Comparison of ENCODE assay signal across 9 cellular contexts in genomic region chr15:75696303-75696657, GRCh38. TPM values are rescaled to one million over a fixed set of nuclear protein-coding genes. Genes with fewer than 3 reads are reported as not detected.
DNase-seq lines count a peak whose midpoint lies in the region; ATAC-seq, FAIRE-seq and TF ChIP-seq lines count a peak whose summit lies in the region.
"Had no signal": no experiment of that assay in that cellular context is flagged by ENCODE, and none has a peak within 500 bp of the region (broad histone marks: within the 10 kb centered on the region; RNA-seq: fewer than 3 reads in every experiment).

No MANE protein-coding gene starts in this region.

- peaks cover 56% of the 10 kb centered on the region for H3K4me1 ChIP-seq in fibroblast of lung (ENCODE audit: control insufficient read depth, extremely low read depth, insufficient read depth, low read length)
- peaks cover 36 to 56% (median 46%) of the 10 kb centered on the region in 3 donors for H3K4me1 ChIP-seq in skeletal muscle tissue (ENCODE audit: control insufficient read depth in 3 of 3, insufficient read depth in 3 of 3, low read length in 3 of 3)

- H3K27ac ChIP-seq in WERI-Rb-1 (peak overlapping the region; percentile 98), fibroblast of lung (ENCODE audit: insufficient read depth, low read length) (peak overlapping the region; percentile 16), skeletal muscle tissue (ENCODE audit: low read depth, low read length) (peak overlapping the region; percentile 47)

- H3K27me3 ChIP-seq in WERI-Rb-1 (ENCODE audit: insufficient read depth, low read depth, severe bottlenecking) (no peaks in the 10 kb centered on the region), fibroblast of lung (ENCODE audit: control insufficient read depth, insufficient read depth, low read length) (no peaks in the 10 kb centered on the region), skeletal muscle tissue (ENCODE audit: control insufficient read depth in 3 of 3, insufficient read depth in 3 of 3, low read length in 3 of 3) (no peaks in the 10 kb centered on the region)

- H3K4me2 ChIP-seq in fibroblast of lung (ENCODE audit: extremely low read depth, insufficient read depth, low read length): no peak overlapping the region

- H2AFZ ChIP-seq in fibroblast of lung (ENCODE audit: low read length): no peak overlapping the region

- ATAC-seq in HG02970 (IDR thresholded peaks at IDR 0.05; ENCODE audit: low FRiP score, unreplicated experiment): no peak
- ATAC-seq in HG03432 (IDR thresholded peaks at IDR 0.05; ENCODE audit: unreplicated experiment): no peak
- ATAC-seq in GM18517 (IDR thresholded peaks at IDR 0.05; ENCODE audit: unreplicated experiment): no peak
- ATAC-seq in HG02938 (IDR thresholded peaks at IDR 0.05; ENCODE audit: unreplicated experiment): no peak

- H3K36me3 ChIP-seq in WERI-Rb-1 (peaks cover 7% of the 10 kb centered on the region), fibroblast of lung (ENCODE audit: control insufficient read depth, insufficient read depth, low read length) (no peaks in the 10 kb centered on the region), skeletal muscle tissue (ENCODE audit: control insufficient read depth in 3 of 3, insufficient read depth in 3 of 3, low read length in 3 of 3) (no peaks in the 10 kb centered on the region)

- H3K79me2 ChIP-seq in fibroblast of lung (ENCODE audit: control insufficient read depth, insufficient read depth, low read length): peaks cover 6% of the 10 kb centered on the region

- no peak overlapping the region for H3K9ac ChIP-seq in fibroblast of lung (ENCODE audit: insufficient read depth, low read length)
- H3K9ac ChIP-seq in skeletal muscle tissue (ENCODE audit: low read depth in 1 of 3, low read length in 3 of 3): peak overlapping the region in 1 of 3 donors; percentile 16

- DNase-seq in GM12891 (ENCODE audit: insufficient read length, low spot score): no peak
- no peak for DNase-seq in WERI-Rb-1
- no peak for DNase-seq in fibroblast of lung (ENCODE audit: low read depth in 2 of 2)
- DNase-seq: activated CD4-positive, alpha-beta T cell treated with anti-CD3 and anti-CD28 coated beads, Interleukin-2, amount 50 U/mL, for 48 hours had no signal

- no peak overlapping the region for H3K4me3 ChIP-seq in WERI-Rb-1 (ENCODE audit: low read depth, low read length)
- no peak overlapping the region for H3K4me3 ChIP-seq in fibroblast of lung (replicated peaks in 1 of 4; ENCODE audit: control extremely low read depth in 1 of 4, insufficient read depth in 1 of 4, low read depth in 3 of 4, low read length in 4 of 4)
- no peak overlapping the region for H3K4me3 ChIP-seq in skeletal muscle tissue (ENCODE audit: low read length in 3 of 3)

- no peaks in the 10 kb centered on the region for H4K20me1 ChIP-seq in fibroblast of lung (ENCODE audit: control insufficient read depth, extremely low read depth, insufficient read depth, low read length)

- H3K9me3 ChIP-seq in WERI-Rb-1 (ENCODE audit: severe bottlenecking) (no peaks in the 10 kb centered on the region), fibroblast of lung (ENCODE audit: control insufficient read depth, insufficient read depth, low read depth, low read length) (no peaks in the 10 kb centered on the region), skeletal muscle tissue (ENCODE audit: control insufficient read depth in 3 of 3, low read length in 3 of 3) (no peaks in the 10 kb centered on the region)

- FAIRE-seq in GM12891 (lab: Jason Lieb, UNC): peak; percentile 76

- TF ChIP-seq CTCF in WERI-Rb-1 (IDR thresholded peaks at IDR 0.05; ENCODE audit: low read depth, low read length) (no peak), fibroblast of lung (conservative IDR thresholded peaks at IDR 0.05 in 1 of 2, IDR thresholded peaks at IDR 0.05 in 1 of 2; ENCODE audit: low read depth in 1 of 2, low read length in 2 of 2) (no peak)

- TF ChIP-seq POLR2A in GM12891 (IDR thresholded peaks at IDR 0.05; ENCODE audit: low read depth, low read length): no peak

TF ChIP-seq in GM12891, 5 proteins besides CTCF, POLR2A, EP300 and RAD21:
- TF ChIP-seq TAF1 (IDR thresholded peaks at IDR 0.05; ENCODE audit: low read depth, low read length) (no peak), POU2F2 (IDR thresholded peaks at IDR 0.05; ENCODE audit: low read depth, low read length) (no peak), POLR2AphosphoS5 (IDR thresholded peaks at IDR 0.05; ENCODE audit: low read depth, low read length) (no peak), SPI1 (IDR thresholded peaks at IDR 0.05; ENCODE audit: low read depth, low read length) (no peak), PAX5 (IDR thresholded peaks at IDR 0.05; ENCODE audit: insufficient read depth, low read length, severe bottlenecking) (no peak)

RNA-seq across cellular contexts. Expression of gene CSPG4, which starts 16.4 kb away (rescaled TPM):
- 0.67 TPM for polyA plus RNA-seq in GM12891 (2012; ENCODE audit: low read depth, missing spikeins)
- 26.5 and 109 TPM in 2 replicates for total RNA-seq in fibroblast of lung
- 14.5 and 23.1 TPM in 2 replicates for polyA plus RNA-seq in fibroblast of lung
- 47.8 and 91.2 TPM in 2 replicates for polyA plus RNA-seq in fibroblast of lung (2012)
- polyA minus RNA-seq in fibroblast of lung (ENCODE audit: low replicate concordance): 130 and 217 TPM in 2 replicates
- 71.5 TPM for total RNA-seq in skeletal muscle tissue

RNA-seq across cellular contexts. Expression of gene SNX33, which starts 48.6 kb away (rescaled TPM):
- polyA plus RNA-seq in GM12891 (2012; ENCODE audit: low read depth, missing spikeins): 0.32 TPM
- total RNA-seq in fibroblast of lung (19.5 and 24.6 TPM in 2 replicates), skeletal muscle tissue (8.4 TPM)
- 16.1 and 17.5 TPM in 2 replicates for polyA plus RNA-seq in fibroblast of lung
- polyA plus RNA-seq in fibroblast of lung (2012): 20.9 and 26.8 TPM in 2 replicates
- 58.1 and 71.4 TPM in 2 replicates for polyA minus RNA-seq in fibroblast of lung (ENCODE audit: low replicate concordance)

RNA-seq across cellular contexts. Expression of gene IMP3, which starts 56.3 kb away (rescaled TPM):
- 62.4 TPM for polyA plus RNA-seq in GM12891 (2012; ENCODE audit: low read depth, missing spikeins)
- 45.1 and 58.6 TPM in 2 replicates for total RNA-seq in fibroblast of lung
- 34.0 and 48.4 TPM in 2 replicates for polyA plus RNA-seq in fibroblast of lung
- polyA plus RNA-seq in fibroblast of lung (2012): 38.6 and 64.8 TPM in 2 replicates
- 8.4 and 8.6 TPM in 2 replicates for polyA minus RNA-seq in fibroblast of lung (ENCODE audit: low replicate concordance)
- total RNA-seq in skeletal muscle tissue: 54.3 TPM

Comparison
In these comparisons a context has a peak if more than half of its experiments do, and no peak if none do; other contexts are left out.
1. H3K27ac ChIP-seq: peak in every context shown above with its lines; median percentile 98 in WERI-Rb-1; 47 in skeletal muscle tissue; 16 in fibroblast of lung.